Comparison of ENCODE assay signal across 1 cellular context in genomic region chr20:329325-329695, GRCh38.
TF ChIP-seq lines count a peak whose summit lies in the region.

No MANE protein-coding gene starts in this region.

TF ChIP-seq in neural cell, 6 proteins besides CTCF, POLR2A, EP300 and RAD21 (continued from another document):
- TF ChIP-seq REST (IDR thresholded peaks at IDR 0.05; ENCODE audit: borderline replicate concordance) (no peak), SMC3 (conservative IDR thresholded peaks at IDR 0.05; ENCODE audit: poor library complexity) (no peak), TAF1 (IDR thresholded peaks at IDR 0.05; ENCODE audit: low read depth) (no peak)
